In the genomic region with DNA sequence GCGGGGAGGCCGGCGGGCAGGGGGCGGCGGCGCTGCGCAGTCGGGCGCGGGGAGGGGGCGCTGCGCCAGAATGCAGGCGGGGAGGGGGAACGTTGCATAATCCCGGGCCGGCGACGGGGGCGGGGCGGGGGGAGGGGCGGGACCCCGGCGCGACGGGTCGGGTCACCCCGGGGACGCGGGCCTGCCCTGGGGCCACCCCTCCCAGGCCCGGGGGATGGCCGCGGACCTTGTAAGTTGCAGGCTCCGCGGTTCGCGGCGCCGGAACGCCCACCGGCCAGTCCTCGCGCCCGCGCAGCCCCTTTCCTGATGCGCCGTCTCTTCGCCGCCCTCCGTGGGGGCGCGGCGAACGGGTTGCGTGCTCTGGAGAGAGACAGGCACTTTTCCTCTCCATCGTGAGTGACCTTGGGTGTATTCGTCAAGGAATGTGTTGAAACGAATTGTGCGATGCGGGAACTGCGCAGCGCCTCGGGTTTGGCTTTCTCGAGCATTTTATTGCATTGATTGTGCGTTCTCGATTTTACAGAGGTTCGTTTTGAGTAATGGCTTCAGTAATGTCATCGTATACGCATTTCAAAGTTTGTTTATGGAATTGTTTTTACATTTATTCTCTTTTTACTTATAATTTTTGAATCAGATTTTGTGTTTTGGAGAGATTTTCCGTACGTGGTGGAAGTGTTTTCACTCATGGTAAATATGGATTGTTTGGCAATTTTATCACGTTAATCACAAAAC, we compare ENCODE assay signal across 8 cellular contexts. TPM values are rescaled to one million over a fixed set of nuclear protein-coding genes. Genes with fewer than 3 reads are reported as not detected.
DNase-seq lines count a peak whose midpoint lies in the region; ATAC-seq and TF ChIP-seq lines count a peak whose summit lies in the region.

No MANE protein-coding gene starts in this region.

- H4K20me1 ChIP-seq in PC-9 (ENCODE audit: insufficient read depth): peaks cover 4% of the 10 kb centered on the region; the same call in 1 of the 2 replicates

- peak overlapping the region; percentile 90 for H2AFZ ChIP-seq in PC-9
- no peak overlapping the region for H2AFZ ChIP-seq in neuron (ENCODE audit: low read depth, low read length)

- peaks cover 18 to 44% (median 37%) of the 10 kb centered on the region in 3 donors for H3K4me1 Mint-ChIP-seq in CD8-positive, alpha-beta memory T cell
- H3K4me1 Mint-ChIP-seq in activated naive CD4-positive, alpha-beta T cell treated with anti-CD3 and anti-CD28 coated beads for 36 hours (ENCODE audit: low read depth): peaks cover 32% of the 10 kb centered on the region

- peak; percentile 30 for ATAC-seq in GM19452 (IDR thresholded peaks at IDR 0.05; ENCODE audit: unreplicated experiment)
- ATAC-seq in HG03521 (IDR thresholded peaks at IDR 0.05; ENCODE audit: unreplicated experiment): peak; percentile 29

- peak in 4 of 5 donors; percentile 24 to 61 (median 44) for DNase-seq in CD8-positive, alpha-beta memory T cell
- DNase-seq in PC-9 (peak; percentile 56 to 72), germinal center (ENCODE audit: low spot score) (peak; percentile 58), transverse colon (peak; percentile 51)
- peak; percentile 66 for DNase-seq in activated naive CD4-positive, alpha-beta T cell treated with anti-CD3 and anti-CD28 coated beads for 36 hours

- H3K27me3 ChIP-seq in CD8-positive, alpha-beta memory T cell (ENCODE audit: insufficient read depth, low read length, poor library complexity, severe bottlenecking): no peaks in the 10 kb centered on the region
- H3K27me3 ChIP-seq in PC-9 (ENCODE audit: insufficient read depth, low read depth): no peaks in the 10 kb centered on the region
- H3K27me3 ChIP-seq in neuron (ENCODE audit: insufficient read depth, low read length): no peaks in the 10 kb centered on the region
- no peaks in the 10 kb centered on the region for H3K27me3 ChIP-seq in transverse colon

- peaks cover 0 to 3% of the 10 kb centered on the region in 2 donors for H3K27me3 Mint-ChIP-seq in CD8-positive, alpha-beta memory T cell
- no peaks in the 10 kb centered on the region for H3K27me3 Mint-ChIP-seq in activated naive CD4-positive, alpha-beta T cell treated with anti-CD3 and anti-CD28 coated beads for 36 hours (ENCODE audit: low read depth)

- CTCF ChIA-PET in CD8-positive, alpha-beta memory T cell (lab: Charles Lee): no interaction called here
- CTCF ChIA-PET in PC-9 (lab: Charles Lee): interaction anchor here (0.6 kb wide), 1 partner anchor 18 kb away, joined by 6 read pairs; no protein-coding TSS in a partner anchor
- CTCF ChIA-PET in activated naive CD4-positive, alpha-beta T cell treated with anti-CD3 and anti-CD28 coated beads for 36 hours (lab: Charles Lee): no interaction called here

- peak overlapping the region; percentile 99 for H3K4me2 ChIP-seq in PC-9

- peaks cover 73% of the 10 kb centered on the region for H3K79me2 ChIP-seq in PC-9 (ENCODE audit: low read depth)

- peaks cover 21% of the 10 kb centered on the region for H3F3A ChIP-seq in PC-9 (ENCODE audit: insufficient read depth, low read depth)

- TF ChIP-seq CTCF in PC-9 (conservative IDR thresholded peaks at IDR 0.05) (no peak), transverse colon (IDR thresholded peaks at IDR 0.05) (peak in 2 of 5 experiments; percentile 1 to 10)

- peak overlapping the region; percentile 45 for H3K27ac ChIP-seq in CD8-positive, alpha-beta memory T cell (ENCODE audit: low read depth, low read length)
- H3K27ac ChIP-seq in PC-9 (peak overlapping the region; percentile 76), transverse colon (peak overlapping the region; percentile 92 to 97 (median 96))

- H3K9me2 ChIP-seq in PC-9 (ENCODE audit: insufficient read depth): no peaks in the 10 kb centered on the region

- peak overlapping the region; percentile 91 to 99 (median 93) for H3K4me3 Mint-ChIP-seq in CD8-positive, alpha-beta memory T cell
- H3K4me3 Mint-ChIP-seq in activated naive CD4-positive, alpha-beta T cell treated with anti-CD3 and anti-CD28 coated beads for 36 hours: peak overlapping the region; percentile 85

- no TSS peak for BruUV-seq in PC-9 (replicated peaks; lab: Mats Ljungman, UMichigan)

- peaks cover 0 to 7% (median 0%) of the 10 kb centered on the region in 3 donors for H3K36me3 Mint-ChIP-seq in CD8-positive, alpha-beta memory T cell
- peaks cover 2% of the 10 kb centered on the region for H3K36me3 Mint-ChIP-seq in activated naive CD4-positive, alpha-beta T cell treated with anti-CD3 and anti-CD28 coated beads for 36 hours (ENCODE audit: low read depth)

- no peaks in the 10 kb centered on the region for H3K9me3 Mint-ChIP-seq in CD8-positive, alpha-beta memory T cell
- no peaks in the 10 kb centered on the region for H3K9me3 Mint-ChIP-seq in activated naive CD4-positive, alpha-beta T cell treated with anti-CD3 and anti-CD28 coated beads for 36 hours

- peak overlapping the region; percentile 76 for H3K4me3 ChIP-seq in CD8-positive, alpha-beta memory T cell (ENCODE audit: low read length)
- H3K4me3 ChIP-seq in PC-9: peak overlapping the region; percentile 99
- H3K4me3 ChIP-seq in neuron (ENCODE audit: low read length): peak overlapping the region; percentile 65
- peak overlapping the region; percentile 68 to 99 (median 86) for H3K4me3 ChIP-seq in transverse colon

- H3K4me1 ChIP-seq in CD8-positive, alpha-beta memory T cell (ENCODE audit: insufficient read depth, low read length): peaks cover 10% of the 10 kb centered on the region
- H3K4me1 ChIP-seq in PC-9 (replicated peaks; ENCODE audit: insufficient read depth): peaks cover 29% of the 10 kb centered on the region
- peaks cover 14% of the 10 kb centered on the region for H3K4me1 ChIP-seq in neuron (ENCODE audit: insufficient read depth, low read length)
- H3K4me1 ChIP-seq in transverse colon: peaks cover 5 to 34% (median 17%) of the 10 kb centered on the region in 4 donors

- H3K27ac Mint-ChIP-seq in CD8-positive, alpha-beta memory T cell: peak overlapping the region in 7 of 8 donors; percentile 75 to 96 (median 93)
- peak overlapping the region; percentile 91 for H3K27ac Mint-ChIP-seq in activated naive CD4-positive, alpha-beta T cell treated with anti-CD3 and anti-CD28 coated beads for 36 hours

- in situ Hi-C loops in transverse colon (cut with MboI; ENCODE audit: low pct_ligation_motif_present in 1 of 4, low pct_unique_long_range_greater_than_20kb in 1 of 4, low sequenced_read_pairs in 3 of 4): no loop called here

- WGBS in transverse colon (ENCODE audit: low coverage in 1 of 2), 2 donors: 1% methylated on average over 11 to 49 of the region's 71 CpGs

- intact Hi-C loops in PC-9 (cut with micrococcal nuclease; ENCODE audit: unreplicated experiment) (loop anchor here (1.0 to 10.0 kb wide), 8 partner anchors 45 to 414 kb away; a partner anchor contains a TSS), transverse colon (cut with DNase I; ENCODE audit: low total_unique reads) (no loop called here)
- intact Hi-C loops in activated naive CD4-positive, alpha-beta T cell treated with anti-CD3 and anti-CD28 coated beads for 36 hours (cut with micrococcal nuclease): loop anchor here (1.0 to 10.0 kb wide), 12 partner anchors 76 to 1442 kb away; a partner anchor contains a TSS

- no peak for TF ChIP-seq EP300 in transverse colon (IDR thresholded peaks at IDR 0.05; ENCODE audit: low read depth)

- H3K9me3 ChIP-seq in CD8-positive, alpha-beta memory T cell (ENCODE audit: low read length): no peaks in the 10 kb centered on the region
- H3K9me3 ChIP-seq in PC-9 (ENCODE audit: insufficient read depth, low read depth) (no peaks in the 10 kb centered on the region), neuron (ENCODE audit: low read length) (no peaks in the 10 kb centered on the region), transverse colon (no peaks in the 10 kb centered on the region)

- POLR2A ChIA-PET in CD8-positive, alpha-beta memory T cell (lab: Charles Lee): no interaction called here
- POLR2A ChIA-PET in PC-9 (lab: Charles Lee; ENCODE audit: unreplicated experiment): interaction anchor here (0.6 kb wide), 1 partner anchor 1038 kb away, joined by 3 read pairs; no protein-coding TSS in a partner anchor

- peak; percentile 42 for TF ChIP-seq POLR2A in transverse colon (IDR thresholded peaks at IDR 0.05)

- no peaks in the 10 kb centered on the region for H3K36me3 ChIP-seq in CD8-positive, alpha-beta memory T cell (ENCODE audit: insufficient read depth, low read length)
- H3K36me3 ChIP-seq in PC-9 (ENCODE audit: low read depth) (peaks cover 2% of the 10 kb centered on the region; the same call in 1 of the 2 replicates), neuron (ENCODE audit: insufficient read depth, low read length) (peaks cover 8% of the 10 kb centered on the region), transverse colon (no peaks in the 10 kb centered on the region)

RNA-seq across cellular contexts. Expression of a gene that starts 0.8 kb away (rescaled TPM):
- 10 to 100 TPM; 21.9 to 24.1 TPM for total RNA-seq in CD8-positive, alpha-beta memory T cell
- polyA plus RNA-seq in CD8-positive, alpha-beta memory T cell: 22.9 TPM
- 102 and 112 TPM in 2 replicates for total RNA-seq in PC-9 (2021)
- 10 to 100 TPM; 20.2 to 21.4 TPM for total RNA-seq in activated naive CD4-positive, alpha-beta T cell treated with anti-CD3 and anti-CD28 coated beads for 36 hours
- 10 to 100 TPM; 33.7 to 72.4 (median 57.3) TPM for total RNA-seq in transverse colon

Comparison
In these comparisons a context has a peak if more than half of its experiments do, and no peak if none do; other contexts are left out.
1. Peak in every context shown above with its lines: DNase-seq, ATAC-seq, H3K4me3 ChIP-seq and H3K27ac ChIP-seq.
2. H3K27ac ChIP-seq: peak in every context shown above with its lines; median percentile 96 in transverse colon; 76 in PC-9; 45 in CD8-positive, alpha-beta memory T cell.